Comparison of ENCODE assay signal across 1 cellular context in the genomic region with DNA sequence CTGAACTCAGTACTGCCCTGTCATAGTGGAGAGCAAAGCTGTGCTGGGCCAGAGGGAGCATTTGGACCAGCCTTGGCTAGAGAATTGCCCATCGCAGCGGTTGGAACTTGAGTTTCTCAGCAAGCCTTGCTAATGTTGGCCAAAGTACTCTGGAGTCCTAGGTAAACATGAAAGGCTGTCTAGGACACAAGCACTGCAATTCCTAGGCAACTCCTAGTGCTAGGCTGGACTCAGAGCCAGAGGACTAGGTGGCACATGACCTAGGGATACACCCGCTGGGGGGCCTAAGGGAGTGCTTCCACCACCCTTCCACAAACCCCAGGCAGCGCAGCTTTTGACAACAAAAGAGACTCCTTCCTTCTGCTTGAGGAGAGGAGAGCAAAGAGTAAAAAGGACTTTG.
TF ChIP-seq lines count a peak whose summit lies in the region.

No MANE protein-coding gene starts in this region.

TF ChIP-seq in IMR-90, 13 proteins besides CTCF, POLR2A, EP300 and RAD21:
- TF ChIP-seq CEBPB (IDR thresholded peaks at IDR 0.05; ENCODE audit: low read depth, low read length): no peak
- TF ChIP-seq NFE2L2 (IDR thresholded peaks at IDR 0.05; ENCODE audit: low read depth, low read length): no peak
- TF ChIP-seq, protein P1, sequence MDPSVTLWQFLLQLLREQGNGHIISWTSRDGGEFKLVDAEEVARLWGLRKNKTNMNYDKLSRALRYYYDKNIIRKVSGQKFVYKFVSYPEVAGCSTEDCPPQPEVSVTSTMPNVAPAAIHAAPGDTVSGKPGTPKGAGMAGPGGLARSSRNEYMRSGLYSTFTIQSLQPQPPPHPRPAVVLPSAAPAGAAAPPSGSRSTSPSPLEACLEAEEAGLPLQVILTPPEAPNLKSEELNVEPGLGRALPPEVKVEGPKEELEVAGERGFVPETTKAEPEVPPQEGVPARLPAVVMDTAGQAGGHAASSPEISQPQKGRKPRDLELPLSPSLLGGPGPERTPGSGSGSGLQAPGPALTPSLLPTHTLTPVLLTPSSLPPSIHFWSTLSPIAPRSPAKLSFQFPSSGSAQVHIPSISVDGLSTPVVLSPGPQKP (IDR thresholded peaks at IDR 0.05; ENCODE audit: borderline replicate concordance, low read depth, low read length): no peak
- no peak for TF ChIP-seq CHD1 (IDR thresholded peaks at IDR 0.05; ENCODE audit: low read depth, low read length)
- TF ChIP-seq, protein P2, sequence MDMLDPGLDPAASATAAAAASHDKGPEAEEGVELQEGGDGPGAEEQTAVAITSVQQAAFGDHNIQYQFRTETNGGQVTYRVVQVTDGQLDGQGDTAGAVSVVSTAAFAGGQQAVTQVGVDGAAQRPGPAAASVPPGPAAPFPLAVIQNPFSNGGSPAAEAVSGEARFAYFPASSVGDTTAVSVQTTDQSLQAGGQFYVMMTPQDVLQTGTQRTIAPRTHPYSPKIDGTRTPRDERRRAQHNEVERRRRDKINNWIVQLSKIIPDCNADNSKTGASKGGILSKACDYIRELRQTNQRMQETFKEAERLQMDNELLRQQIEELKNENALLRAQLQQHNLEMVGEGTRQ (IDR thresholded peaks at IDR 0.05; ENCODE audit: low read depth, low read length): no peak
- TF ChIP-seq MAZ (IDR thresholded peaks at IDR 0.05; ENCODE audit: borderline replicate concordance, low read depth, low read length): no peak
- TF ChIP-seq SMC3 (IDR thresholded peaks at IDR 0.05; ENCODE audit: low read depth, low read length): no peak
- TF ChIP-seq BHLHE40 (IDR thresholded peaks at IDR 0.05; ENCODE audit: low read depth, low read length): no peak
- no peak for TF ChIP-seq RCOR1 (IDR thresholded peaks at IDR 0.05; ENCODE audit: insufficient replicate concordance, low read length)
- TF ChIP-seq FOS (IDR thresholded peaks at IDR 0.05; ENCODE audit: low read depth, low read length): no peak
- no peak for TF ChIP-seq MXI1 (IDR thresholded peaks at IDR 0.05; ENCODE audit: borderline replicate concordance, low read depth, low read length)
- no peak for TF ChIP-seq MAFK (IDR thresholded peaks at IDR 0.05; ENCODE audit: low read depth, low read length)
